8 cellular contexts compared by ENCODE assay signal in genomic region chr3:50322386-50323091, GRCh38. TPM values are rescaled to one million over a fixed set of nuclear protein-coding genes. Genes with fewer than 3 reads are reported as not detected.
DNase-seq lines count a peak whose midpoint lies in the region; ATAC-seq and TF ChIP-seq lines count a peak whose summit lies in the region.

Gene HYAL2, minus strand, starts transcription at chr3:50322745. Its CDS starts 2,256 bp downstream, at chr3:50320489.

- TF ChIP-seq CTCF in Caco-2 (IDR thresholded peaks at IDR 0.05; ENCODE audit: insufficient read depth in 1 of 2, low read depth in 1 of 2, low read length in 1 of 2, severe bottlenecking in 1 of 2, unreplicated experiment in 1 of 2) (no peak), GM10248 (IDR thresholded peaks at IDR 0.05; ENCODE audit: control extremely low read depth, extremely low read depth, low read depth, missing control alignments) (no peak)

- no peak for DNase-seq in Caco-2
- peak; percentile 48 for DNase-seq in NCI-H2196 treated with DMSO at 0.1 percent for 48 hours (lab: John Stamatoyannopoulos, UW; ENCODE audit: unreplicated experiment)
- peak; percentile 80 for DNase-seq in dermis blood vessel endothelial cell
- no peak for DNase-seq in mesenteric fat pad (ENCODE audit: low spot score)
- no peak for DNase-seq in ureter (ENCODE audit: low spot score)
- DNase-seq in NCI-H1694 (lab: John Stamatoyannopoulos, UW) = no peak
- DNase-seq in GM10248 (ENCODE audit: extremely low spot score) = no peak

- H3K4me1 ChIP-seq in Caco-2 = peaks cover 22% of the 10 kb centered on the region

- no peak for ATAC-seq in GM18502 (IDR thresholded peaks at IDR 0.05; ENCODE audit: poor library complexity, unreplicated experiment)

- peak within 1 kb of the TSS; percentile 58 for H3K4me3 ChIP-seq in Caco-2 (ENCODE audit: low read depth, low read length)

- peaks cover 40% of the 10 kb centered on the region for H3K36me3 Mint-ChIP-seq in Caco-2 (ENCODE audit: insufficient read depth, unreplicated experiment)

- CTCF ChIA-PET in Caco-2 (lab: Charles Lee) (interaction anchor here (1.4 to 2.3 kb wide), 2 partner anchors 14 to 15 kb away, joined by 11 to 27 read pairs; no protein-coding TSS in a partner anchor), GM10248 (lab: Yijun Ruan, JAX) (interaction anchor here (1.1 to 3.4 kb wide), 7 partner anchors 8 to 76 kb away, joined by 3 to 41 read pairs (median 4); no protein-coding TSS in a partner anchor)

- no peaks in the 10 kb centered on the region for H3K4me1 Mint-ChIP-seq in Caco-2 (ENCODE audit: low read depth, unreplicated experiment)

- intact Hi-C loops in Caco-2 (cut with micrococcal nuclease; ENCODE audit: unreplicated experiment) = no loop called here

- POLR2A ChIA-PET in Caco-2 (lab: Charles Lee) = interaction anchor here (1.4 kb wide), 1 partner anchor 23 kb away, joined by 12 read pairs; the partner anchor contains the start of genes HYAL3 and NAA80
- POLR2A ChIA-PET in GM10248 (lab: Yijun Ruan, JAX) = no interaction called here

- no peaks in the 10 kb centered on the region for H3K27me3 Mint-ChIP-seq in Caco-2 (ENCODE audit: insufficient read depth, unreplicated experiment)

- no peaks in the 10 kb centered on the region for H3K9me3 Mint-ChIP-seq in Caco-2 (ENCODE audit: unreplicated experiment)

- peak within 1 kb of the TSS; percentile 96 for H3K27ac Mint-ChIP-seq in Caco-2 (ENCODE audit: unreplicated experiment)

- peak within 1 kb of the TSS; percentile 81 for H3K4me3 Mint-ChIP-seq in Caco-2 (ENCODE audit: unreplicated experiment)

- H3K36me3 ChIP-seq in Caco-2 (ENCODE audit: control insufficient read depth, insufficient read depth, low read length) = peaks cover 4% of the 10 kb centered on the region

- no TSS peak for BruUV-seq in Caco-2 (replicated peaks; lab: Mats Ljungman, UMichigan)

- no peaks in the 10 kb centered on the region for H3K27me3 ChIP-seq in Caco-2 (replicated peaks; ENCODE audit: control insufficient read depth, insufficient read depth, low read length)

- H3K9me3 ChIP-seq in Caco-2 = no peaks in the 10 kb centered on the region

RNA-seq across cellular contexts. Expression of gene HYAL2, which starts in this region (rescaled TPM):
- total RNA-seq in Caco-2 (2022) (30.1 and 31.6 TPM in 2 replicates), dermis blood vessel endothelial cell (600 and 601 TPM in 2 replicates), mesenteric fat pad (118 TPM), ureter (87.9 TPM)

Comparison
In these comparisons a context has a peak if more than half of its experiments do, and no peak if none do; other contexts are left out.
1. DNase-seq: peak in NCI-H2196 treated with DMSO at 0.1 percent for 48 hours (single experiment) and dermis blood vessel endothelial cell (single experiment); none in Caco-2 (0 of 2), mesenteric fat pad (single experiment), ureter (single experiment), NCI-H1694 (single experiment) and GM10248 (single experiment).